In genomic region chr21:28213221-28213620, GRCh38 we compare ENCODE assay signal across 5 cellular contexts.
"Had no signal": no experiment of that assay in that cellular context is flagged by ENCODE, and none has a peak within 500 bp of the region (broad histone marks: within the 10 kb centered on the region; RNA-seq: fewer than 3 reads in every experiment).

No MANE protein-coding gene starts in this region.

- DNase-seq: H9, HCEC 1CT, IMR-90 had no signal

- H3K4me3 ChIP-seq: GM23338, K562 had no signal
